Comparison of ENCODE assay signal across 23 cellular contexts in genomic region chr1:203443296-203443695, GRCh38. TPM values are rescaled to one million over a fixed set of nuclear protein-coding genes. Genes with fewer than 3 reads are reported as not detected.
"Had no signal": no experiment of that assay in that cellular context is flagged by ENCODE, and none has a peak within 500 bp of the region (broad histone marks: within the 10 kb centered on the region; RNA-seq: fewer than 3 reads in every experiment).

No MANE protein-coding gene starts in this region.

- H3K36me3 Mint-ChIP-seq: activated CD4-positive, alpha-beta memory T cell treated with anti-CD3 and anti-CD28 coated beads for 36 hours; activated CD8-positive, alpha-beta memory T cell treated with anti-CD3 and anti-CD28 coated beads, Interleukin-2, amount 10 ng/mL, durations not matched to agents 7 days and 5 days; stimulated activated effector memory CD8-positive, alpha-beta T cell treated with anti-CD3 and anti-CD28 coated beads, Interleukin-12 subunit alpha, Interleukin-12 subunit beta, amount 100 ng/mL, for 72 hours had no signal

- H3K4me3 ChIP-seq: ascending aorta, breast epithelium had no signal

- H3K27ac ChIP-seq: neutrophil, parathyroid adenoma had no signal

- H2AFZ ChIP-seq: parathyroid adenoma had no signal

- H3K9me3 Mint-ChIP-seq: stimulated activated effector memory CD8-positive, alpha-beta T cell treated with anti-CD3 and anti-CD28 coated beads, Interleukin-12 subunit alpha, Interleukin-12 subunit beta, amount 100 ng/mL, for 72 hours had no signal

- H3K4me1 ChIP-seq: parathyroid adenoma had no signal

- H3K9me3 ChIP-seq: ascending aorta, neutrophil had no signal

- H3K9ac ChIP-seq: parathyroid adenoma had no signal

- H3K27me3 ChIP-seq: ascending aorta, breast epithelium had no signal

- H3K79me2 ChIP-seq: parathyroid adenoma had no signal

- DNase-seq: activated CD4-positive, alpha-beta memory T cell treated with anti-CD3 and anti-CD28 coated beads for 36 hours; activated CD4-positive, alpha-beta T cell treated with anti-CD3 and anti-CD28 coated beads for 1 hour; activated CD8-positive, alpha-beta memory T cell treated with anti-CD3 and anti-CD28 coated beads, Interleukin-2, amount 10 ng/mL, durations not matched to agents 7 days and 5 days; activated naive CD4-positive, alpha-beta T cell treated with anti-CD3 and anti-CD28 coated beads for 36 hours; activated T-cell treated with anti-CD3 and anti-CD28 coated beads, Interleukin-2, amount 50 U/mL, for 1 hour; cerebellar nuclear complex; dermis blood vessel endothelial cell; erythroblast; hippocampal formation; naive thymus-derived CD4-positive, alpha-beta T cell; T-helper 1 cell; T1000; trophoblast cell had no signal

- H3K27ac Mint-ChIP-seq: activated CD4-positive, alpha-beta memory T cell treated with anti-CD3 and anti-CD28 coated beads for 36 hours; activated CD8-positive, alpha-beta memory T cell treated with anti-CD3 and anti-CD28 coated beads, Interleukin-2, amount 10 ng/mL, durations not matched to agents 7 days and 5 days; activated naive CD4-positive, alpha-beta T cell treated with anti-CD3 and anti-CD28 coated beads for 36 hours; activated T-helper 2 cell treated with anti-CD3 and anti-CD28 coated beads, Interferon-gamma antibody, Interleukin-2, Interleukin-4, amounts not matched to agents 10 μg/mL and 5 μg/mL and 100 μg/mL, durations not matched to agents 14 hours and 24 hours and 36 hours; stimulated activated effector memory CD8-positive, alpha-beta T cell treated with anti-CD3 and anti-CD28 coated beads, Interleukin-12 subunit alpha, Interleukin-12 subunit beta, amount 100 ng/mL, for 72 hours had no signal

- H3K36me3 ChIP-seq: ascending aorta, breast epithelium, neutrophil had no signal

- ATAC-seq: activated CD8-positive, alpha-beta memory T cell treated with anti-CD3 and anti-CD28 coated beads, Interleukin-2, amount 10 ng/mL, durations not matched to agents 7 days and 5 days; naive thymus-derived CD4-positive, alpha-beta T cell; SK-N-SH treated with all-trans-retinoic acid at 6 μM for 48 hours; stimulated activated effector memory CD8-positive, alpha-beta T cell treated with anti-CD3 and anti-CD28 coated beads, Interleukin-12 subunit alpha, Interleukin-12 subunit beta, amount 100 ng/mL, for 72 hours had no signal

- H3K4me1 Mint-ChIP-seq: activated CD8-positive, alpha-beta memory T cell treated with anti-CD3 and anti-CD28 coated beads, Interleukin-2, amount 10 ng/mL, durations not matched to agents 7 days and 5 days; stimulated activated effector memory CD8-positive, alpha-beta T cell treated with anti-CD3 and anti-CD28 coated beads, Interleukin-12 subunit alpha, Interleukin-12 subunit beta, amount 100 ng/mL, for 72 hours had no signal

- H3K4me3 Mint-ChIP-seq: activated CD4-positive, alpha-beta memory T cell treated with anti-CD3 and anti-CD28 coated beads for 36 hours; activated CD8-positive, alpha-beta memory T cell treated with anti-CD3 and anti-CD28 coated beads, Interleukin-2, amount 10 ng/mL, durations not matched to agents 7 days and 5 days; activated naive CD4-positive, alpha-beta T cell treated with anti-CD3 and anti-CD28 coated beads for 36 hours; naive thymus-derived CD4-positive, alpha-beta T cell; stimulated activated effector memory CD8-positive, alpha-beta T cell treated with anti-CD3 and anti-CD28 coated beads, Interleukin-12 subunit alpha, Interleukin-12 subunit beta, amount 100 ng/mL, for 72 hours had no signal

RNA-seq across cellular contexts. Expression of gene PRELP, which starts 32.3 kb away (rescaled TPM):
- total RNA-seq: activated CD4-positive, alpha-beta memory T cell treated with anti-CD3 and anti-CD28 coated beads for 36 hours; activated CD8-positive, alpha-beta memory T cell treated with anti-CD3 and anti-CD28 coated beads, Interleukin-2, amount 10 ng/mL, durations not matched to agents 7 days and 5 days; activated naive CD4-positive, alpha-beta T cell treated with anti-CD3 and anti-CD28 coated beads for 36 hours; activated T-helper 2 cell treated with anti-CD3 and anti-CD28 coated beads, Interferon-gamma antibody, Interleukin-2, Interleukin-4, amounts not matched to agents 10 μg/mL and 5 μg/mL and 100 μg/mL, durations not matched to agents 14 hours and 24 hours and 36 hours; dermis blood vessel endothelial cell; lung microvascular endothelial cell; mononuclear cell; naive thymus-derived CD4-positive, alpha-beta T cell had no signal
- polyA plus RNA-seq: naive thymus-derived CD4-positive, alpha-beta T cell had no signal

RNA-seq across cellular contexts. Expression of gene OPTC, which starts 50.7 kb away (rescaled TPM):
- total RNA-seq: activated CD4-positive, alpha-beta memory T cell treated with anti-CD3 and anti-CD28 coated beads for 36 hours; activated CD8-positive, alpha-beta memory T cell treated with anti-CD3 and anti-CD28 coated beads, Interleukin-2, amount 10 ng/mL, durations not matched to agents 7 days and 5 days; activated naive CD4-positive, alpha-beta T cell treated with anti-CD3 and anti-CD28 coated beads for 36 hours; activated T-helper 2 cell treated with anti-CD3 and anti-CD28 coated beads, Interferon-gamma antibody, Interleukin-2, Interleukin-4, amounts not matched to agents 10 μg/mL and 5 μg/mL and 100 μg/mL, durations not matched to agents 14 hours and 24 hours and 36 hours; ascending aorta; breast epithelium; dermis blood vessel endothelial cell; lung microvascular endothelial cell; mononuclear cell; naive thymus-derived CD4-positive, alpha-beta T cell; renal cortical epithelial cell had no signal
- polyA plus RNA-seq: naive thymus-derived CD4-positive, alpha-beta T cell had no signal
